ENCODE assay signal across 1 cellular context in genomic region chr5:32331217-32331926, GRCh38.
TF ChIP-seq lines count a peak whose summit lies in the region.

No MANE protein-coding gene starts in this region.

TF ChIP-seq in K562, 482 proteins besides CTCF, POLR2A, EP300 and RAD21 (continued from another document):
- TF ChIP-seq CUX1 (CRISPR knock-in tag; IDR thresholded peaks at IDR 0.05) = no peak
- TF ChIP-seq SRSF7 (optimal IDR thresholded peaks at IDR 0.05; ENCODE audit: low read depth, low read length) = no peak
- no peak for TF ChIP-seq ESRRB (CRISPR knock-in tag; IDR thresholded peaks at IDR 0.05; ENCODE audit: borderline replicate concordance)
- no peak for TF ChIP-seq TAF7 (tag; IDR thresholded peaks at IDR 0.05)
- TF ChIP-seq, protein P1, sequence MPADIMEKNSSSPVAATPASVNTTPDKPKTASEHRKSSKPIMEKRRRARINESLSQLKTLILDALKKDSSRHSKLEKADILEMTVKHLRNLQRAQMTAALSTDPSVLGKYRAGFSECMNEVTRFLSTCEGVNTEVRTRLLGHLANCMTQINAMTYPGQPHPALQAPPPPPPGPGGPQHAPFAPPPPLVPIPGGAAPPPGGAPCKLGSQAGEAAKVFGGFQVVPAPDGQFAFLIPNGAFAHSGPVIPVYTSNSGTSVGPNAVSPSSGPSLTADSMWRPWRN (IDR thresholded peaks at IDR 0.05; ENCODE audit: low read depth) = no peak
- no peak for TF ChIP-seq ZKSCAN8 (CRISPR knock-in tag; IDR thresholded peaks at IDR 0.05)
- TF ChIP-seq THRA (IDR thresholded peaks at IDR 0.05) = no peak
- TF ChIP-seq, protein P2, sequence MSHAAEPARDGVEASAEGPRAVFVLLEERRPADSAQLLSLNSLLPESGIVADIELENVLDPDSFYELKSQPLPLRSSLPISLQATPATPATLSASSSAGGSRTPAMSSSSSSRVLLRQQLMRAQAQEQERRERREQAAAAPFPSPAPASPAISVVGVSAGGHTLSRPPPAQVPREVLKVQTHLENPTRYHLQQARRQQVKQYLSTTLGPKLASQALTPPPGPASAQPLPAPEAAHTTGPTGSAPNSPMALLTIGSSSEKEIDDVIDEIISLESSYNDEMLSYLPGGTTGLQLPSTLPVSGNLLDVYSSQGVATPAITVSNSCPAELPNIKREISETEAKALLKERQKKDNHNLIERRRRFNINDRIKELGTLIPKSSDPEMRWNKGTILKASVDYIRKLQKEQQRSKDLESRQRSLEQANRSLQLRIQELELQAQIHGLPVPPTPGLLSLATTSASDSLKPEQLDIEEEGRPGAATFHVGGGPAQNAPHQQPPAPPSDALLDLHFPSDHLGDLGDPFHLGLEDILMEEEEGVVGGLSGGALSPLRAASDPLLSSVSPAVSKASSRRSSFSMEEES (CRISPR knock-in tag; IDR thresholded peaks at IDR 0.05) = no peak
- no peak for TF ChIP-seq NELFE (IDR thresholded peaks at IDR 0.05; ENCODE audit: insufficient read depth, insufficient read length)
- no peak for TF ChIP-seq GTF2E2 (tag; IDR thresholded peaks at IDR 0.05)
- TF ChIP-seq KDM1A (IDR thresholded peaks at IDR 0.05) = no peak
- peak; percentile 38 for TF ChIP-seq MEIS2 (IDR thresholded peaks at IDR 0.05; ENCODE audit: partially characterized antibody)
